In the genomic region with DNA sequence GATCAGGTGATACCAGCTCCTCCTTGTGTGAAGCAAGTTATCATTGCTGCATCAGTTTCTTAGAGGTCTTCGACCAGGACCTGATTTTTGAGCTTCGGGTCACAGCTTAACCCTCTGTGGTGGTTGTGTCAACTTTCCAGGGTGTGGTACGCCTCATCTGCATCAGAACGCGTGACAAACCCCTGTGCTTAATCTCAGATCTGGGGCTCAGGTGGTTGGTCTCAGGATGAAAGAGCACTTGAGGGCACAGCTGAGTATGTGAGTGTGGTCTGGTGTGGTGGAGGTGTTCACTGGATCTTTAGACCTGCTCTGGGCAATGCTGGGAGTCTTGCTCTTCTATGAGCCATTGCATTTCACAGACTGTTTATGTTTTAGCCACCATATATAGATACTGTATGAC, we compare ENCODE assay signal across 10 cellular contexts.
DNase-seq lines count a peak whose midpoint lies in the region; FAIRE-seq and TF ChIP-seq lines count a peak whose summit lies in the region.
"Had no signal": no experiment of that assay in that cellular context is flagged by ENCODE, and none has a peak within 500 bp of the region (broad histone marks: within the 10 kb centered on the region; RNA-seq: fewer than 3 reads in every experiment).

No MANE protein-coding gene starts in this region.

- no peak overlapping the region for H3K27ac ChIP-seq in thyroid gland

- intact Hi-C loops in thyroid gland (cut with DNase I): no loop called here

- H3K36me3 ChIP-seq in HAP-1 (replicated peaks) (no peaks in the 10 kb centered on the region), thyroid gland (peaks cover 4 to 9% of the 10 kb centered on the region in 2 donors)

- 96 to 97% methylated on average over 5 of the region's 5 CpGs for WGBS in thyroid gland, 2 donors

- TF ChIP-seq CTCF in thyroid gland (IDR thresholded peaks at IDR 0.05): no peak

- peak overlapping the region; percentile 23 for H3K4me3 Mint-ChIP-seq in activated naive CD4-positive, alpha-beta T cell treated with anti-CD3 and anti-CD28 coated beads, Interleukin-2, amount 50 U/mL, for 24 hours

- FAIRE-seq in H54 (lab: Jason Lieb, UNC): peak; percentile 60
- FAIRE-seq: HTR-8/SVneo had no signal

- H3K27me3 Mint-ChIP-seq in activated naive CD4-positive, alpha-beta T cell treated with anti-CD3 and anti-CD28 coated beads, Interleukin-2, amount 50 U/mL, for 24 hours: no peaks in the 10 kb centered on the region

- H3K4me3 ChIP-seq in HAP-1: no peak overlapping the region
- H3K4me3 ChIP-seq in thyroid gland (replicated peaks in 1 of 3): no peak overlapping the region

- H3K4me1 ChIP-seq in HAP-1 (peaks cover 7% of the 10 kb centered on the region), thyroid gland (peaks cover 3 to 7% of the 10 kb centered on the region in 2 donors)

- TF ChIP-seq POLR2A in H54 (IDR thresholded peaks at IDR 0.05; ENCODE audit: low read depth, low read length) (no peak), thyroid gland (IDR thresholded peaks at IDR 0.05) (no peak)

- peak overlapping the region; percentile 57 for H3K27ac Mint-ChIP-seq in activated naive CD4-positive, alpha-beta T cell treated with anti-CD3 and anti-CD28 coated beads, Interleukin-2, amount 50 U/mL, for 24 hours

- peaks cover 85% of the 10 kb centered on the region for H3K4me1 Mint-ChIP-seq in activated naive CD4-positive, alpha-beta T cell treated with anti-CD3 and anti-CD28 coated beads, Interleukin-2, amount 50 U/mL, for 24 hours

- in situ Hi-C loops in HAP-1 (cut with MboI; ENCODE audit: low sequenced_read_pairs): no loop called here

- DNase-seq in H54 (ENCODE audit: insufficient read length, low spot score) (no peak), HAP-1 (ENCODE audit: low spot score in 2 of 2) (no peak), thyroid gland (no peak), NCI-H146 (lab: John Stamatoyannopoulos, UW) (no peak), NCI-H510A (lab: John Stamatoyannopoulos, UW) (no peak)
- peak; percentile 48 to 66 for DNase-seq in activated CD4-positive, alpha-beta T cell treated with anti-CD3 and anti-CD28 coated beads, Interleukin-2, amount 50 U/mL, for 48 hours
- DNase-seq in stimulated activated CD8-positive, alpha-beta memory T cell treated with anti-CD3 and anti-CD28 coated beads, Interleukin-12 subunit alpha, Interleukin-12 subunit beta, amount 100 ng/mL, for 4 hours (ENCODE audit: low read depth): peak; percentile 22
- DNase-seq: NCI-H2107 had no signal

- no peaks in the 10 kb centered on the region for H3K9me3 Mint-ChIP-seq in activated naive CD4-positive, alpha-beta T cell treated with anti-CD3 and anti-CD28 coated beads, Interleukin-2, amount 50 U/mL, for 24 hours

- peaks cover 1% of the 10 kb centered on the region for H3K36me3 Mint-ChIP-seq in activated naive CD4-positive, alpha-beta T cell treated with anti-CD3 and anti-CD28 coated beads, Interleukin-2, amount 50 U/mL, for 24 hours

- no peaks in the 10 kb centered on the region for H3K27me3 ChIP-seq in HAP-1 (ENCODE audit: low read depth)
- H3K27me3 ChIP-seq in thyroid gland: no peaks in the 10 kb centered on the region

- H3K9me3 ChIP-seq in HAP-1: no peaks in the 10 kb centered on the region
- no peaks in the 10 kb centered on the region for H3K9me3 ChIP-seq in thyroid gland

Comparison
In these comparisons a context has a peak if more than half of its experiments do, and no peak if none do; other contexts are left out.
1. DNase-seq: peak in activated CD4-positive, alpha-beta T cell treated with anti-CD3 and anti-CD28 coated beads, Interleukin-2, amount 50 U/mL, for 48 hours (2 of 2) and stimulated activated CD8-positive, alpha-beta memory T cell treated with anti-CD3 and anti-CD28 coated beads, Interleukin-12 subunit alpha, Interleukin-12 subunit beta, amount 100 ng/mL, for 4 hours (single experiment); none in H54 (single experiment), HAP-1 (0 of 2), thyroid gland (0 of 2), NCI-H146 (single experiment) and NCI-H510A (single experiment).